ENCODE assay signal across 35 cellular contexts in genomic region chr3:2456788-2457187, GRCh38.
"Had no signal": no experiment of that assay in that cellular context is flagged by ENCODE, and none has a peak within 500 bp of the region (broad histone marks: within the 10 kb centered on the region; RNA-seq: fewer than 3 reads in every experiment).

No MANE protein-coding gene starts in this region.

- H3K27me3 ChIP-seq: MG63 had no signal

- H3K9me3 ChIP-seq: MG63 had no signal

- H3K27ac ChIP-seq: KMS-11 had no signal

- H3K36me3 ChIP-seq: MG63 had no signal

- DNase-seq: Karpas-422, Kasumi-1, MG63, MM.1S, MV-4-11, NCI-H1048, NCI-H1092, NCI-H1092 treated with DMSO at 0.1 percent for 48 hours, NCI-H1105, NCI-H1105 treated with DMSO at 0.1 percent for 48 hours, NCI-H1417, NCI-H1417 treated with DMSO at 0.1 percent for 48 hours, NCI-H1436, NCI-H1436 treated with DMSO at 0.1 percent for 48 hours, NCI-H146, NCI-H1694, NCI-H1694 treated with DMSO at 0.1 percent for 48 hours, NCI-H187, NCI-H187 treated with DMSO at 0.1 percent for 48 hours, NCI-H1930, NCI-H2029, NCI-H2029 treated with DMSO at 0.1 percent for 48 hours, NCI-H2081, NCI-H2081 treated with DMSO at 0.1 percent for 48 hours, NCI-H2107, NCI-H2171, NCI-H2171 treated with DMSO at 0.1 percent for 48 hours, NCI-H2227 treated with DMSO at 0.1 percent for 48 hours, NCI-H226, NCI-H345, NCI-H446, NCI-H446 treated with DMSO at 0.1 percent for 48 hours, NCI-H510A, NCI-H510A treated with DMSO at 0.1 percent for 48 hours had no signal

- H3K4me3 ChIP-seq: MG63 had no signal
